8 cellular contexts compared by ENCODE assay signal in genomic region chr4:6546681-6547447, GRCh38. TPM values are rescaled to one million over a fixed set of nuclear protein-coding genes. Genes with fewer than 3 reads are reported as not detected.
DNase-seq lines count a peak whose midpoint lies in the region; ATAC-seq and TF ChIP-seq lines count a peak whose summit lies in the region.

No MANE protein-coding gene starts in this region.

- TF ChIP-seq CTCF in HEK293 (tag by site-specific recombination; IDR thresholded peaks at IDR 0.05) = peak; percentile 72
- TF ChIP-seq CTCF in testis (IDR thresholded peaks at IDR 0.05) = peak; percentile 68 to 85 (median 83)

- peaks cover 21 to 32% of the 10 kb centered on the region in 2 donors for H3K27me3 Mint-ChIP-seq in natural killer cell treated with Interleukin-12 subunit alpha and Interleukin-12 subunit beta and Interleukin-15 and Interleukin-18, amount 100 ng/mL, for 72 hours

- H3K27ac Mint-ChIP-seq in natural killer cell treated with Interleukin-12 subunit alpha and Interleukin-12 subunit beta and Interleukin-15 and Interleukin-18, amount 100 ng/mL, for 72 hours = no peak overlapping the region

- no peaks in the 10 kb centered on the region for H3K9me3 Mint-ChIP-seq in natural killer cell treated with Interleukin-12 subunit alpha and Interleukin-12 subunit beta and Interleukin-15 and Interleukin-18, amount 100 ng/mL, for 72 hours

- no peaks in the 10 kb centered on the region for H3K4me1 Mint-ChIP-seq in natural killer cell treated with Interleukin-12 subunit alpha and Interleukin-12 subunit beta and Interleukin-15 and Interleukin-18, amount 100 ng/mL, for 72 hours (ENCODE audit: low read depth in 2 of 2)

- no peaks in the 10 kb centered on the region for H3K36me3 Mint-ChIP-seq in natural killer cell treated with Interleukin-12 subunit alpha and Interleukin-12 subunit beta and Interleukin-15 and Interleukin-18, amount 100 ng/mL, for 72 hours

- H3K4me1 ChIP-seq in HEK293 (ENCODE audit: control insufficient read depth, insufficient read depth, low read length) = no peaks in the 10 kb centered on the region
- H3K4me1 ChIP-seq in testis = no peaks in the 10 kb centered on the region

- H3K4me3 Mint-ChIP-seq in natural killer cell treated with Interleukin-12 subunit alpha and Interleukin-12 subunit beta and Interleukin-15 and Interleukin-18, amount 100 ng/mL, for 72 hours = no peak overlapping the region

- intact Hi-C loops in testis (cut with DNase I; ENCODE audit: low total_unique reads) = loop anchor here (10.0 kb wide), 1 partner anchor 212 kb away; no protein-coding TSS in a partner anchor

- H3K27ac ChIP-seq in HEK293 (ENCODE audit: extremely low read depth, low read depth, low read length) = no peak overlapping the region
- no peak overlapping the region for H3K27ac ChIP-seq in testis

- CTCF ChIA-PET in HEK293 (lab: Yijun Ruan, JAX) = interaction anchor here (0.5 to 3.3 kb wide), 34 partner anchors 9 to 660 kb away, joined by 3 to 16 read pairs (median 4); partner anchors contain the start of gene PPP2R2C

- H3K36me3 ChIP-seq in HEK293 (ENCODE audit: control insufficient read depth in 2 of 2, insufficient read depth in 1 of 2, low read length in 2 of 2) = no peaks in the 10 kb centered on the region
- H3K36me3 ChIP-seq in testis (ENCODE audit: low read depth, missing control alignments) = no peaks in the 10 kb centered on the region

- H3K4me3 ChIP-seq in HEK293 (ENCODE audit: low read depth, low read length) = no peak overlapping the region
- no peak overlapping the region for H3K4me3 ChIP-seq in testis

- ATAC-seq in natural killer cell treated with Interleukin-12 subunit alpha and Interleukin-12 subunit beta and Interleukin-15 and Interleukin-18, amount 100 ng/mL, for 72 hours = peak; percentile 70 to 75
- ATAC-seq in HG03039 (IDR thresholded peaks at IDR 0.05; ENCODE audit: unreplicated experiment) = no peak

- DNase-seq in COLO829 (ENCODE audit: low spot score) (peak; percentile 43), NCI-H748 treated with DMSO at 0.1 percent for 48 hours (lab: John Stamatoyannopoulos, UW) (peak; percentile 36), erythroblast (lab: John Stamatoyannopoulos, UW) (peak; percentile 82 to 90), testis (peak; percentile 81)
- DNase-seq in activated CD8-positive, alpha-beta memory T cell treated with anti-CD3 and anti-CD28 coated beads, Interleukin-2, amount 50 U/mL, for 4 hours = peak; percentile 33
- peak; percentile 63 for DNase-seq in natural killer cell treated with Interleukin-12 subunit alpha and Interleukin-12 subunit beta and Interleukin-15 and Interleukin-18, amount 100 ng/mL, for 72 hours (ENCODE audit: low spot score)

- no peaks in the 10 kb centered on the region for H3K27me3 ChIP-seq in testis

- 23 to 24% methylated on average over 19 of the region's 19 CpGs for WGBS in testis, 2 donors

- H3K9me3 ChIP-seq in HEK293 (ENCODE audit: control insufficient read depth, insufficient read depth, low read depth, low read length) (no peaks in the 10 kb centered on the region), testis (no peaks in the 10 kb centered on the region)

- TF ChIP-seq POLR2A in erythroblast (IDR thresholded peaks at IDR 0.05; ENCODE audit: low read length) (no peak), testis (IDR thresholded peaks at IDR 0.05) (no peak)

- POLR2A ChIA-PET in HEK293 (lab: Yijun Ruan, JAX) = no interaction called here

TF ChIP-seq in HEK293, 187 proteins besides CTCF, POLR2A, EP300 and RAD21:
- TF ChIP-seq PATZ1 (tag by site-specific recombination; IDR thresholded peaks at IDR 0.05) (peak; percentile 69), ZNF175 (tag by site-specific recombination; IDR thresholded peaks at IDR 0.05) (no peak), ZBTB8A (tag by site-specific recombination; IDR thresholded peaks at IDR 0.05) (0 out of 2 replicates have a peak, but pooled peaks have one; percentile 17), YY1 (tag by site-specific recombination; IDR thresholded peaks at IDR 0.05) (no peak), ZNF654 (tag by site-specific recombination; IDR thresholded peaks at IDR 0.05; ENCODE audit: low read depth) (peak; percentile 76), REST (tag by site-specific recombination; IDR thresholded peaks at IDR 0.05) (peak; percentile 99)

RNA-seq across cellular contexts. Expression of gene MAN2B2, which starts 28.1 kb away (rescaled TPM):
- 10 to 100 TPM; 23.8 to 30.7 TPM for total RNA-seq in natural killer cell treated with Interleukin-12 subunit alpha and Interleukin-12 subunit beta and Interleukin-15 and Interleukin-18, amount 100 ng/mL, for 72 hours
- 10 to 100 TPM; 17.0 to 23.7 TPM for total RNA-seq in testis
- polyA plus RNA-seq in testis (ENCODE audit: insufficient read depth, low read depth, low replicate concordance) = 15.0 TPM

Comparison
In these comparisons a context has a peak if more than half of its experiments do, and no peak if none do; other contexts are left out.
1. DNase-seq: peak in every context shown above with its lines; median percentile 86 in erythroblast; 81 in testis; 63 in natural killer cell treated with Interleukin-12 subunit alpha and Interleukin-12 subunit beta and Interleukin-15 and Interleukin-18, amount 100 ng/mL, for 72 hours; 43 in COLO829; 36 in NCI-H748 treated with DMSO at 0.1 percent for 48 hours; 33 in activated CD8-positive, alpha-beta memory T cell treated with anti-CD3 and anti-CD28 coated beads, Interleukin-2, amount 50 U/mL, for 4 hours.